In the genomic region with DNA sequence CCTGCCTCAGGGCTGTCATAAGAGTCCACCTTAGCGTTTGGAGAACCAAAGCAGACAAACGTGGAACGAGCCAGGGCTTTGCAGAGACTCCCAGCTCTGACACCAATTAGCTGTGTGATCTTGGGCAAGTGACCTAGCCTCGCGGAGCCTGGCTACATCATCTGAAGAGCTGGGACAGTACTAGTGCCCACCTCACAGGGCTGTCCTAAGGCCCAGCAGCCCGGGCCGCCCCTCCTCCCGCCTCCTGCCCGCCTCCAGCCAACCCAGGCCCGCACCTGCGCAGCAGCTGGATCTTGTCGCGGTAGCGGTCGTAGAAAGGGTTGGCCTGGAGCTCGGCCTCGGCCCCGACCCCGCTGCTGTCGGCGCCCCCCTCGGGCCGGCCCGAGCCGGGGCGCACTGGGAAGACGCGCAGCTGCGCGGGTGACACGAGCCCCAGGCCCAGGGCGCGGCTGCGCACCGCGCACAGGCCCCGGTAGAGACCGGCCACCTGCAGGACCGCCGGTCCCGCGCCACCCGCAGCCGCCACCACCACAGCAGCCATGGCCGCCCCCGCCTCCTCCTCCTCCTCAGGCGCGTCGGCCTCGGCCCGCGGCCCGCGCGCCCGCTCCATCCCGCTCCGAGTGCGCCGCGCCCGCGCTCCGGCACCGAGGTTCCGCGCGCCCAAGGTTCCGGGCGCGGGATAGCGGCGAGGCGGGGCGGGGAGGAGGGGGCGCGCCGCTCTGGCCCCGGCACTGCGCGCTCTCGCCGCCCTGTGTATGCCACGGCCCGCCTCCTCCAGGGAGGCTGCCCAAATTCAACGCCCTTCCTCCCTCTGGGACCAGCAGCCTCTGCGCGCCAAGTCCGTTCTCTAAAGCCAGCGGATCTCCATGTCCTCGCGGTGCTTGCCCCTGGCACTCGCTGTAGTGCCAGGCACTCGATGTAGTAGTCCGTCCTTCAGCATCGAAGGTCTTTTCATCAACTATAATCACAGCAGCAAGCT, we compare ENCODE assay signal across 1 cellular context.
TF ChIP-seq lines count a peak whose summit lies in the region.

TSS of gene ATPAF1 (minus strand) at position 583 of the 979 bp plus-strand sequence. CDS start at position 541, 42 bp downstream.

TF ChIP-seq in HepG2, 621 proteins besides CTCF, POLR2A, EP300 and RAD21 (continued from another document and continues in another):
- no peak for TF ChIP-seq NFAT5 (CRISPR knock-in tag; IDR thresholded peaks at IDR 0.05)
- no peak for TF ChIP-seq ZBTB25 (CRISPR knock-in tag; IDR thresholded peaks at IDR 0.05)
- no peak for TF ChIP-seq SIX4 (CRISPR knock-in tag; IDR thresholded peaks at IDR 0.05)
- no peak for TF ChIP-seq CENPT (CRISPR knock-in tag; IDR thresholded peaks at IDR 0.05; ENCODE audit: low read depth)
- TF ChIP-seq KDM1A (CRISPR knock-in tag; IDR thresholded peaks at IDR 0.05), result no peak
- no peak for TF ChIP-seq ZNF44 (CRISPR knock-in tag; IDR thresholded peaks at IDR 0.05)
- no peak for TF ChIP-seq NPAS2 (CRISPR knock-in tag; IDR thresholded peaks at IDR 0.05; ENCODE audit: borderline replicate concordance)
- no peak for TF ChIP-seq KLF12 (CRISPR knock-in tag; IDR thresholded peaks at IDR 0.05; ENCODE audit: borderline replicate concordance)
- TF ChIP-seq PRPF4 (IDR thresholded peaks at IDR 0.05; ENCODE audit: low read depth, low read length, poor library complexity, severe bottlenecking), result no peak
- no peak for TF ChIP-seq ZNF414 (CRISPR knock-in tag; IDR thresholded peaks at IDR 0.05)
- TF ChIP-seq HMGA1 (CRISPR knock-in tag; conservative IDR thresholded peaks at IDR 0.05), result no peak
- no peak for TF ChIP-seq ELF4 (CRISPR knock-in tag; IDR thresholded peaks at IDR 0.05; ENCODE audit: borderline replicate concordance)
- no peak for TF ChIP-seq PTBP1 (IDR thresholded peaks at IDR 0.05; ENCODE audit: low read depth, low read length, poor library complexity, severe bottlenecking)
- no peak; the same call in 1 of the 2 replicates for TF ChIP-seq ZNF558 (CRISPR knock-in tag; IDR thresholded peaks at IDR 0.05; ENCODE audit: borderline replicate concordance)
- TF ChIP-seq ZNF7 (CRISPR knock-in tag; IDR thresholded peaks at IDR 0.05), result no peak; the same call in 1 of the 2 replicates
- TF ChIP-seq SETDB1 (CRISPR knock-in tag; IDR thresholded peaks at IDR 0.05; ENCODE audit: borderline replicate concordance), result no peak
- TF ChIP-seq TRIM22 (IDR thresholded peaks at IDR 0.05), result no peak
- TF ChIP-seq HCFC1 (IDR thresholded peaks at IDR 0.05; ENCODE audit: low read depth, low read length), result peak; percentile 45; the same call in 1 of the 2 replicates
- TF ChIP-seq MYPOP (CRISPR knock-in tag; IDR thresholded peaks at IDR 0.05), result 0 out of 2 replicates have a peak, but pooled peaks have one; percentile 46
- no peak for TF ChIP-seq CHD2 (IDR thresholded peaks at IDR 0.05; ENCODE audit: low read depth, low read length)
- TF ChIP-seq NCOA2 (CRISPR knock-in tag; IDR thresholded peaks at IDR 0.05), result no peak
- TF ChIP-seq FOXO1 (CRISPR knock-in tag; IDR thresholded peaks at IDR 0.05), result 0 out of 2 replicates have a peak, but pooled peaks have one; percentile 17
- no peak for TF ChIP-seq ATF3 (CRISPR knock-in tag; IDR thresholded peaks at IDR 0.05)
- TF ChIP-seq CCDC6 (CRISPR knock-in tag; IDR thresholded peaks at IDR 0.05), result peak; percentile 89; the same call in 1 of the 2 replicates
- TF ChIP-seq MEF2D (CRISPR knock-in tag; IDR thresholded peaks at IDR 0.05), result no peak
- TF ChIP-seq, protein P1, sequence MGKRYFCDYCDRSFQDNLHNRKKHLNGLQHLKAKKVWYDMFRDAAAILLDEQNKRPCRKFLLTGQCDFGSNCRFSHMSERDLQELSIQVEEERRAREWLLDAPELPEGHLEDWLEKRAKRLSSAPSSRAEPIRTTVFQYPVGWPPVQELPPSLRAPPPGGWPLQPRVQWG (CRISPR knock-in tag; IDR thresholded peaks at IDR 0.05; ENCODE audit: borderline replicate concordance, low read depth), result no peak
- TF ChIP-seq PHB2 (IDR thresholded peaks at IDR 0.05; ENCODE audit: partially characterized antibody), result no peak
- no peak for TF ChIP-seq SUZ12 (IDR thresholded peaks at IDR 0.05; ENCODE audit: low read depth, low read length)
- no peak for TF ChIP-seq ZNF253 (CRISPR knock-in tag; IDR thresholded peaks at IDR 0.05; ENCODE audit: borderline replicate concordance)
- TF ChIP-seq ZSCAN21 (CRISPR knock-in tag; IDR thresholded peaks at IDR 0.05; ENCODE audit: borderline replicate concordance), result peak; percentile 48; the same call in 1 of the 2 replicates
- TF ChIP-seq, protein P2, sequence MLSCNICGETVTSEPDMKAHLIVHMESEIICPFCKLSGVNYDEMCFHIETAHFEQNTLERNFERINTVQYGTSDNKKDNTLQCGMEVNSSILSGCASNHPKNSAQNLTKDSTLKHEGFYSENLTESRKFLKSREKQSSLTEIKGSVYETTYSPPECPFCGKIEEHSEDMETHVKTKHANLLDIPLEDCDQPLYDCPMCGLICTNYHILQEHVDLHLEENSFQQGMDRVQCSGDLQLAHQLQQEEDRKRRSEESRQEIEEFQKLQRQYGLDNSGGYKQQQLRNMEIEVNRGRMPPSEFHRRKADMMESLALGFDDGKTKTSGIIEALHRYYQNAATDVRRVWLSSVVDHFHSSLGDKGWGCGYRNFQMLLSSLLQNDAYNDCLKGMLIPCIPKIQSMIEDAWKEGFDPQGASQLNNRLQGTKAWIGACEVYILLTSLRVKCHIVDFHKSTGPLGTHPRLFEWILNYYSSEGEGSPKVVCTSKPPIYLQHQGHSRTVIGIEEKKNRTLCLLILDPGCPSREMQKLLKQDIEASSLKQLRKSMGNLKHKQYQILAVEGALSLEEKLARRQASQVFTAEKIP (CRISPR knock-in tag; IDR thresholded peaks at IDR 0.05; ENCODE audit: borderline replicate concordance), result no peak
- TF ChIP-seq ATF2 (CRISPR knock-in tag; IDR thresholded peaks at IDR 0.05), result no peak
